In genomic region chr21:45295576-45296365, GRCh38 we compare ENCODE assay signal across 11 cellular contexts. TPM values are rescaled to one million over a fixed set of nuclear protein-coding genes. Genes with fewer than 3 reads are reported as not detected.
A peak's percentile ranks its signal among the peaks of the same experiment; 100 is the strongest.
DNase-seq lines count a peak whose midpoint lies in the region; ATAC-seq, FAIRE-seq and TF ChIP-seq lines count a peak whose summit lies in the region.
"Had no signal": no experiment of that assay in that cellular context is flagged by ENCODE, and none has a peak within 500 bp of the region (broad histone marks: within the 10 kb centered on the region; RNA-seq: fewer than 3 reads in every experiment).

No MANE protein-coding gene starts in this region.

- no peak for ATAC-seq in GM19455 (IDR thresholded peaks at IDR 0.05; ENCODE audit: unreplicated experiment)
- no peak for ATAC-seq in GM19023 (IDR thresholded peaks at IDR 0.05; ENCODE audit: unreplicated experiment)

- H3K27me3 ChIP-seq in ACC112 (ENCODE audit: insufficient read depth, low read length) = no peaks in the 10 kb centered on the region

- H3K36me3 Mint-ChIP-seq in neural crest cell (ENCODE audit: low read depth) = peaks cover 3% of the 10 kb centered on the region

- no peak overlapping the region for H3K27ac Mint-ChIP-seq in neural crest cell (ENCODE audit: unreplicated experiment)

- H3K4me3 ChIP-seq in ACC112 (ENCODE audit: low read depth, low read length) (no peak overlapping the region), epithelial cell of esophagus (ENCODE audit: low read length) (no peak overlapping the region)

- H3K4me3 Mint-ChIP-seq in neural crest cell = peak overlapping the region; percentile 68

- peaks cover 8% of the 10 kb centered on the region for H3K79me2 ChIP-seq in ACC112 (ENCODE audit: control insufficient read depth, insufficient read depth, low read length, unreplicated experiment)

- H3K36me3 ChIP-seq in ACC112 (ENCODE audit: insufficient read depth, low read length) = peaks cover 14% of the 10 kb centered on the region; the same call in 1 of the 2 replicates

- H3K4me1 Mint-ChIP-seq in neural crest cell = peaks cover 35% of the 10 kb centered on the region

- peaks cover 31% of the 10 kb centered on the region for H3K4me1 ChIP-seq in ACC112 (ENCODE audit: control insufficient read depth, insufficient read depth, low read length, unreplicated experiment)

- H3K9me3 Mint-ChIP-seq in neural crest cell = no peaks in the 10 kb centered on the region

- TF ChIP-seq CTCF in epithelial cell of esophagus (IDR thresholded peaks at IDR 0.05; ENCODE audit: insufficient read depth, low read depth, low read length, missing control alignments) (no peak), neural crest cell (conservative IDR thresholded peaks at IDR 0.05) (no peak), D721Med (IDR thresholded peaks at IDR 0.05; ENCODE audit: insufficient read depth, missing control alignments) (no peak)

- peaks cover 10% of the 10 kb centered on the region for H3K27me3 Mint-ChIP-seq in neural crest cell (ENCODE audit: low read depth)

- H3K27ac ChIP-seq in ACC112 (ENCODE audit: low read depth, low read length) = peak overlapping the region; percentile 98; the same call in 1 of the 2 replicates
- H3K27ac ChIP-seq: C4-2B had no signal

- no peak for FAIRE-seq in D721Med (lab: Jason Lieb, UNC)

- H2AFZ ChIP-seq in ACC112 (ENCODE audit: low read length, unreplicated experiment) = no peak overlapping the region

- DNase-seq in RKO (ENCODE audit: low spot score) = peak; percentile 64
- DNase-seq in epithelial cell of esophagus (ENCODE audit: low read depth) = peak; percentile 28
- no peak for DNase-seq in neural crest cell (ENCODE audit: low read depth, low spot score)
- DNase-seq in D721Med (ENCODE audit: insufficient read length, low spot score) = no peak
- DNase-seq in midbrain (lab: John Stamatoyannopoulos, UW) = no peak
- DNase-seq: activated CD4-positive, alpha-beta T cell treated with anti-CD3 and anti-CD28 coated beads for 1 hour; NCI-H524 treated with DMSO at 0.1 percent for 48 hours had no signal

RNA-seq across cellular contexts. Expression of gene POFUT2, which starts 8.1 kb away (rescaled TPM):
- total RNA-seq in neural crest cell = 35.4 and 39.5 TPM in 2 replicates

Comparison
In these comparisons a context has a peak if more than half of its experiments do, and no peak if none do; other contexts are left out.
1. DNase-seq: peak in RKO (single experiment) and epithelial cell of esophagus (single experiment); none in neural crest cell (single experiment), D721Med (single experiment) and midbrain (single experiment).